ENCODE assay signal across 15 cellular contexts in genomic region chr11:11534981-11535380, GRCh38.
DNase-seq lines count a peak whose midpoint lies in the region; ATAC-seq lines count a peak whose summit lies in the region.
"Had no signal": no experiment of that assay in that cellular context is flagged by ENCODE, and none has a peak within 500 bp of the region (broad histone marks: within the 10 kb centered on the region; RNA-seq: fewer than 3 reads in every experiment).

No MANE protein-coding gene starts in this region.

- no peak overlapping the region for H2BK12ac ChIP-seq in neuronal stem cell (ENCODE audit: low read length)

- no peaks in the 10 kb centered on the region for H3F3A ChIP-seq in GM23248 (ENCODE audit: insufficient read depth)

- H2BK120ac ChIP-seq in neuronal stem cell (ENCODE audit: low read depth, low read length), result no peak overlapping the region

- H4K20me1 ChIP-seq in GM23248 (ENCODE audit: insufficient read depth), result no peaks in the 10 kb centered on the region

- no peak overlapping the region for H2BK15ac ChIP-seq in neuronal stem cell (ENCODE audit: low read length)

- no peaks in the 10 kb centered on the region for H3K27me3 Mint-ChIP-seq in activated T-cell treated with anti-CD3 and anti-CD28 coated beads, Interleukin-2, amount 50 U/mL, for 24 hours
- H3K27me3 Mint-ChIP-seq: activated CD8-positive, alpha-beta T cell treated with anti-CD3 and anti-CD28 coated beads for 36 hours; activated naive CD8-positive, alpha-beta T cell treated with anti-CD3 and anti-CD28 coated beads, Interleukin-2, amount 50 U/mL, for 24 hours; B cell; natural killer cell treated with Interleukin-12 subunit alpha and Interleukin-12 subunit beta and Interleukin-15 and Interleukin-18, amount 100 ng/mL, for 72 hours had no signal

- no peaks in the 10 kb centered on the region for H3K79me2 ChIP-seq in GM23248 (ENCODE audit: insufficient read depth)

- WGBS in GM23248 (ENCODE audit: low coverage in 1 of 2, low lambda C conversion rate in 2 of 2, missing lambda C conversion rate in 2 of 2), 2 experiments, result 1 to 7% methylated on average over 4 of the region's 4 CpGs
- WGBS in neuronal stem cell (ENCODE audit: extremely low coverage in 2 of 2, insufficient read length in 2 of 2, insufficient replicate concordance in 1 of 2), 2 donors, result no CpG with 5 or more reads among the region's 4 CpGs

- H3K79me1 ChIP-seq in neuronal stem cell (ENCODE audit: low read depth, low read length), result no peaks in the 10 kb centered on the region

- H3K4me2 ChIP-seq in GM23248 (ENCODE audit: unreplicated experiment) (no peak overlapping the region), neuronal stem cell (ENCODE audit: insufficient read depth, low read length, poor library complexity, severe bottlenecking) (no peak overlapping the region)

- H3K9ac ChIP-seq in GM23248 (no peak overlapping the region), neuronal stem cell (ENCODE audit: low read depth, low read length, poor library complexity) (no peak overlapping the region)

- DNase-seq in GM23248 (peak; percentile 42), NCI-H2171 (lab: John Stamatoyannopoulos, UW) (peak; percentile 13), neuronal stem cell (ENCODE audit: low spot score) (no peak)
- DNase-seq in activated T-cell treated with anti-CD3 and anti-CD28 coated beads, Interleukin-2, amount 50 U/mL, for 24 hours, result no peak
- DNase-seq: activated CD8-positive, alpha-beta T cell treated with anti-CD3 and anti-CD28 coated beads for 36 hours; activated naive CD8-positive, alpha-beta T cell treated with anti-CD3 and anti-CD28 coated beads, Interleukin-2, amount 50 U/mL, for 24 hours; SW 1271 had no signal

- H2AFZ ChIP-seq in GM23248, result no peak overlapping the region
- no peak overlapping the region for H2AFZ ChIP-seq in neuronal stem cell (ENCODE audit: low read length)

- no peak overlapping the region for H3K27ac Mint-ChIP-seq in activated T-cell treated with anti-CD3 and anti-CD28 coated beads, Interleukin-2, amount 50 U/mL, for 24 hours
- H3K27ac Mint-ChIP-seq: activated CD8-positive, alpha-beta T cell treated with anti-CD3 and anti-CD28 coated beads for 36 hours; activated naive CD8-positive, alpha-beta T cell treated with anti-CD3 and anti-CD28 coated beads, Interleukin-2, amount 50 U/mL, for 24 hours; activated T-helper 1 cell treated with anti-CD3 and anti-CD28 coated beads, Interleukin-12 subunit alpha, Interleukin-12 subunit beta, Interleukin-2, Interleukin-4 antibody, amounts not matched to agents 30 ng/mL and 10 ng/mL and 1 ng/mL, durations not matched to agents 14 hours and 24 hours and 36 hours; B cell; natural killer cell treated with Interleukin-12 subunit alpha and Interleukin-12 subunit beta and Interleukin-15 and Interleukin-18, amount 100 ng/mL, for 72 hours had no signal

- H3K9me3 ChIP-seq in GM23248 (ENCODE audit: low read depth), result no peaks in the 10 kb centered on the region
- H3K9me3 ChIP-seq in neuronal stem cell (replicated peaks in 1 of 2; ENCODE audit: control insufficient read depth in 2 of 2, insufficient read depth in 1 of 2, low read depth in 1 of 2, low read length in 2 of 2), result no peaks in the 10 kb centered on the region
- H3K9me3 ChIP-seq: gastroesophageal sphincter had no signal

- H2AK5ac ChIP-seq in neuronal stem cell (ENCODE audit: low read depth, low read length), result peak overlapping the region; percentile 21

- H3K4me1 Mint-ChIP-seq in activated T-cell treated with anti-CD3 and anti-CD28 coated beads, Interleukin-2, amount 50 U/mL, for 24 hours (ENCODE audit: low read depth), result no peaks in the 10 kb centered on the region
- H3K4me1 Mint-ChIP-seq: activated naive CD8-positive, alpha-beta T cell treated with anti-CD3 and anti-CD28 coated beads, Interleukin-2, amount 50 U/mL, for 24 hours; B cell had no signal

- H3K14ac ChIP-seq in neuronal stem cell (ENCODE audit: low read length), result no peak overlapping the region

- H3K4me3 ChIP-seq in GM23248 (no peak overlapping the region), neuronal stem cell (ENCODE audit: low read length in 2 of 2) (peak overlapping the region in 1 of 2 donors; percentile 63)
- H3K4me3 ChIP-seq: gastroesophageal sphincter, lung had no signal

- H3K4me1 ChIP-seq in GM23248 (ENCODE audit: insufficient read depth) (no peaks in the 10 kb centered on the region), neuronal stem cell (ENCODE audit: control insufficient read depth in 2 of 2, insufficient read depth in 1 of 2, low read depth in 1 of 2, low read length in 2 of 2) (peaks cover 0 to 8% of the 10 kb centered on the region in 2 donors)

- in situ Hi-C loops in GM23248 (cut with MboI), result no loop called here

- H3K23ac ChIP-seq in neuronal stem cell (ENCODE audit: low read depth, low read length, poor library complexity), result no peak overlapping the region

- H3K36me3 ChIP-seq in GM23248 (ENCODE audit: low read depth) (no peaks in the 10 kb centered on the region), neuronal stem cell (replicated peaks in 1 of 2; ENCODE audit: control insufficient read depth in 2 of 2, insufficient read depth in 2 of 2, low read length in 2 of 2) (no peaks in the 10 kb centered on the region)
- H3K36me3 ChIP-seq: gastroesophageal sphincter had no signal

- no peaks in the 10 kb centered on the region for H3K27me3 ChIP-seq in GM23248 (replicated peaks; ENCODE audit: insufficient read depth)
- H3K27me3 ChIP-seq in neuronal stem cell (ENCODE audit: control insufficient read depth in 3 of 3, insufficient read depth in 3 of 3, low read depth in 1 of 3, low read length in 3 of 3), result no peaks in the 10 kb centered on the region
- H3K27me3 ChIP-seq: gastroesophageal sphincter had no signal

- H3K9me2 ChIP-seq in GM23248 (ENCODE audit: insufficient read depth), result no peaks in the 10 kb centered on the region

- H3K4me3 Mint-ChIP-seq in activated T-cell treated with anti-CD3 and anti-CD28 coated beads, Interleukin-2, amount 50 U/mL, for 24 hours, result no peak overlapping the region
- H3K4me3 Mint-ChIP-seq: activated CD8-positive, alpha-beta T cell treated with anti-CD3 and anti-CD28 coated beads for 36 hours; activated naive CD8-positive, alpha-beta T cell treated with anti-CD3 and anti-CD28 coated beads, Interleukin-2, amount 50 U/mL, for 24 hours; activated T-helper 1 cell treated with anti-CD3 and anti-CD28 coated beads, Interleukin-12 subunit alpha, Interleukin-12 subunit beta, Interleukin-2, Interleukin-4 antibody, amounts not matched to agents 30 ng/mL and 10 ng/mL and 1 ng/mL, durations not matched to agents 14 hours and 24 hours and 36 hours; B cell; natural killer cell treated with Interleukin-12 subunit alpha and Interleukin-12 subunit beta and Interleukin-15 and Interleukin-18, amount 100 ng/mL, for 72 hours had no signal

- no peak overlapping the region for H4K8ac ChIP-seq in neuronal stem cell (ENCODE audit: low read depth, low read length)

- H3K27ac ChIP-seq in GM23248 (no peak overlapping the region), cingulate gyrus (ENCODE audit: low read depth, low read length) (peak overlapping the region; percentile 21), neuronal stem cell (replicated peaks; ENCODE audit: low read length) (no peak overlapping the region)

- H3K9me3 Mint-ChIP-seq in activated T-cell treated with anti-CD3 and anti-CD28 coated beads, Interleukin-2, amount 50 U/mL, for 24 hours, result no peaks in the 10 kb centered on the region
- H3K9me3 Mint-ChIP-seq: activated CD8-positive, alpha-beta T cell treated with anti-CD3 and anti-CD28 coated beads for 36 hours; activated naive CD8-positive, alpha-beta T cell treated with anti-CD3 and anti-CD28 coated beads, Interleukin-2, amount 50 U/mL, for 24 hours; activated T-helper 1 cell treated with anti-CD3 and anti-CD28 coated beads, Interleukin-12 subunit alpha, Interleukin-12 subunit beta, Interleukin-2, Interleukin-4 antibody, amounts not matched to agents 30 ng/mL and 10 ng/mL and 1 ng/mL, durations not matched to agents 14 hours and 24 hours and 36 hours; natural killer cell treated with Interleukin-12 subunit alpha and Interleukin-12 subunit beta and Interleukin-15 and Interleukin-18, amount 100 ng/mL, for 72 hours had no signal

- H3K18ac ChIP-seq in neuronal stem cell (ENCODE audit: low read length), result peak overlapping the region; percentile 51

- H3K36me3 Mint-ChIP-seq in activated T-cell treated with anti-CD3 and anti-CD28 coated beads, Interleukin-2, amount 50 U/mL, for 24 hours (ENCODE audit: low read depth), result no peaks in the 10 kb centered on the region
- H3K36me3 Mint-ChIP-seq: natural killer cell treated with Interleukin-12 subunit alpha and Interleukin-12 subunit beta and Interleukin-15 and Interleukin-18, amount 100 ng/mL, for 72 hours had no signal

- ATAC-seq in GM18870 (IDR thresholded peaks at IDR 0.05; ENCODE audit: unreplicated experiment) (no peak), HG02623 (IDR thresholded peaks at IDR 0.05; ENCODE audit: unreplicated experiment) (no peak)
- ATAC-seq: activated CD8-positive, alpha-beta T cell treated with anti-CD3 and anti-CD28 coated beads for 36 hours; activated naive CD8-positive, alpha-beta T cell treated with anti-CD3 and anti-CD28 coated beads, Interleukin-2, amount 50 U/mL, for 24 hours; gastroesophageal sphincter; natural killer cell treated with Interleukin-12 subunit alpha and Interleukin-12 subunit beta and Interleukin-15 and Interleukin-18, amount 100 ng/mL, for 72 hours had no signal

- no peak overlapping the region for H2BK5ac ChIP-seq in neuronal stem cell (ENCODE audit: low read length)

- H3K4ac ChIP-seq in neuronal stem cell (ENCODE audit: low read length), result no peak overlapping the region

- H4K91ac ChIP-seq in neuronal stem cell (ENCODE audit: low read depth, low read length, poor library complexity), result no peak overlapping the region

Comparison
In these comparisons a context has a peak if more than half of its experiments do, and no peak if none do; other contexts are left out.
1. DNase-seq: peak in GM23248 (single experiment) and NCI-H2171 (single experiment); none in neuronal stem cell (single experiment) and activated T-cell treated with anti-CD3 and anti-CD28 coated beads, Interleukin-2, amount 50 U/mL, for 24 hours (single experiment).